23 cellular contexts compared by ENCODE assay signal in genomic region chr7:23710000-23710399, GRCh38. TPM values are rescaled to one million over a fixed set of nuclear protein-coding genes. Genes with fewer than 3 reads are reported as not detected.
"Had no signal": no experiment of that assay in that cellular context is flagged by ENCODE, and none has a peak within 500 bp of the region (broad histone marks: within the 10 kb centered on the region; RNA-seq: fewer than 3 reads in every experiment).

Gene STK31 (plus strand): TSS chr7:23710219. CDS start chr7:23710286, 67 bp downstream.

- H3K27me3 ChIP-seq: cardiac muscle cell, gastroesophageal sphincter, heart left ventricle, neutrophil, spleen, tibial artery, uterus had no signal

- H3K4me3 Mint-ChIP-seq: activated CD4-positive, alpha-beta T cell treated with anti-CD3 and anti-CD28 coated beads for 36 hours; activated naive CD8-positive, alpha-beta T cell; activated T-helper 1 cell treated with anti-CD3 and anti-CD28 coated beads, Interleukin-12 subunit alpha, Interleukin-12 subunit beta, Interleukin-2, Interleukin-4 antibody, amounts not matched to agents 30 ng/mL and 10 ng/mL and 1 ng/mL, durations not matched to agents 14 hours and 24 hours and 36 hours; immature natural killer cell; memory B cell; naive thymus-derived CD8-positive, alpha-beta T cell; stimulated activated naive B cell treated with anti-CD40 and anti-IgM and Interleukin-4, amounts not matched to agents 10 μg/mL and 1 μg/mL and 100 μg/mL, for 72 hours had no signal

- H3K27me3 Mint-ChIP-seq: activated CD4-positive, alpha-beta T cell treated with anti-CD3 and anti-CD28 coated beads for 36 hours; memory B cell; stimulated activated naive B cell treated with anti-CD40 and anti-IgM and Interleukin-4, amounts not matched to agents 10 μg/mL and 1 μg/mL and 100 μg/mL, for 72 hours had no signal

- H3K27ac Mint-ChIP-seq: activated CD4-positive, alpha-beta T cell treated with anti-CD3 and anti-CD28 coated beads for 36 hours; activated naive CD8-positive, alpha-beta T cell; activated T-helper 1 cell treated with anti-CD3 and anti-CD28 coated beads, Interleukin-12 subunit alpha, Interleukin-12 subunit beta, Interleukin-2, Interleukin-4 antibody, amounts not matched to agents 30 ng/mL and 10 ng/mL and 1 ng/mL, durations not matched to agents 14 hours and 24 hours and 36 hours; immature natural killer cell; memory B cell; naive thymus-derived CD8-positive, alpha-beta T cell; stimulated activated naive B cell treated with anti-CD40 and anti-IgM and Interleukin-4, amounts not matched to agents 10 μg/mL and 1 μg/mL and 100 μg/mL, for 72 hours had no signal

- H3K4me1 ChIP-seq: gastroesophageal sphincter, heart left ventricle, spleen, tibial artery, uterus had no signal

- H3K27ac ChIP-seq: cardiac muscle cell, gastroesophageal sphincter, heart left ventricle, neutrophil, spleen, tibial artery, uterus, WERI-Rb-1 had no signal

- H3K4me3 ChIP-seq: cardiac muscle cell, gastroesophageal sphincter, heart left ventricle, spleen, tibial artery, uterus had no signal

- H3K9me3 ChIP-seq: neutrophil, uterus had no signal

- DNase-seq: activated CD4-positive, alpha-beta T cell treated with anti-CD3 and anti-CD28 coated beads for 36 hours; activated CD4-positive, alpha-beta T cell treated with anti-CD3 and anti-CD28 coated beads, Interleukin-2, amount 50 U/mL, for 48 hours; activated gamma-delta T cell treated with Interleukin-2 at 50 U/mL for 16 hours; heart left ventricle; immature natural killer cell; kidney glomerular epithelial cell; left ventricle myocardium superior; naive thymus-derived CD8-positive, alpha-beta T cell; spleen; stimulated activated CD4-positive, alpha-beta T cell treated with anti-CD3 and anti-CD28 coated beads, Interleukin-4, amount 100 ng/mL, for 4 hours; stimulated activated naive B cell treated with anti-CD40 and anti-IgM and Interleukin-4, amounts not matched to agents 10 μg/mL and 1 μg/mL and 100 μg/mL, for 72 hours; SW 1271; T-helper 2 cell; tibial artery; uterus; WERI-Rb-1 had no signal

- H3K36me3 ChIP-seq: cardiac muscle cell, uterus, WERI-Rb-1 had no signal

- H3K4me1 Mint-ChIP-seq: activated CD4-positive, alpha-beta T cell treated with anti-CD3 and anti-CD28 coated beads for 36 hours; immature natural killer cell; memory B cell had no signal

- ATAC-seq: activated CD4-positive, alpha-beta T cell treated with anti-CD3 and anti-CD28 coated beads for 36 hours; esophagus mucosa; gastroesophageal sphincter; heart left ventricle; left ventricle myocardium superior; naive thymus-derived CD8-positive, alpha-beta T cell; stimulated activated naive B cell treated with anti-CD40 and anti-IgM and Interleukin-4, amounts not matched to agents 10 μg/mL and 1 μg/mL and 100 μg/mL, for 72 hours had no signal

RNA-seq across cellular contexts. Expression of gene STK31, which starts in this region (rescaled TPM):
- total RNA-seq: activated T-helper 1 cell treated with anti-CD3 and anti-CD28 coated beads, Interleukin-12 subunit alpha, Interleukin-12 subunit beta, Interleukin-2, Interleukin-4 antibody, amounts not matched to agents 30 ng/mL and 10 ng/mL and 1 ng/mL, durations not matched to agents 14 hours and 24 hours and 36 hours; left ventricle myocardium superior had no signal
- polyA plus RNA-seq: immature natural killer cell; naive thymus-derived CD8-positive, alpha-beta T cell had no signal
